ENCODE assay signal across 8 cellular contexts in genomic region chr6:30686908-30687658, GRCh38. TPM values are rescaled to one million over a fixed set of nuclear protein-coding genes. Genes with fewer than 3 reads are reported as not detected.
DNase-seq lines count a peak whose midpoint lies in the region; ATAC-seq and TF ChIP-seq lines count a peak whose summit lies in the region.

No MANE protein-coding gene starts in this region.

- H3K4me3 ChIP-seq in GM06990 (replicated peaks; ENCODE audit: low read depth, low read length) = peak overlapping the region; percentile 95
- H3K4me3 ChIP-seq in psoas muscle = peak overlapping the region; percentile 85
- peak overlapping the region; percentile 79 to 99 for H3K4me3 ChIP-seq in uterus

- H3K27me3 ChIP-seq in GM06990 (replicated peaks; ENCODE audit: control insufficient read depth, insufficient read depth, low read length) (no peaks in the 10 kb centered on the region), psoas muscle (ENCODE audit: insufficient read depth in 3 of 3, low read length in 2 of 3) (no peaks in the 10 kb centered on the region), uterus (no peaks in the 10 kb centered on the region)

- H3K27ac ChIP-seq in psoas muscle (peak overlapping the region; percentile 91), uterus (peak overlapping the region; percentile 98 to 99)

- TF ChIP-seq POLR2A in uterus (IDR thresholded peaks at IDR 0.05) = peak; percentile 23 to 59

- H3K36me3 ChIP-seq in GM06990 (ENCODE audit: control insufficient read depth, insufficient read depth, low read length) = no peaks in the 10 kb centered on the region
- H3K36me3 ChIP-seq in psoas muscle (ENCODE audit: insufficient read depth in 1 of 2, low read depth in 1 of 2) = peaks cover 0 to 7% of the 10 kb centered on the region in 2 donors
- H3K36me3 ChIP-seq in uterus = no peaks in the 10 kb centered on the region

- H3K4me1 ChIP-seq in psoas muscle (peaks cover 35% of the 10 kb centered on the region), uterus (peaks cover 8 to 20% of the 10 kb centered on the region in 2 donors)

- ATAC-seq in HG02623 (IDR thresholded peaks at IDR 0.05; ENCODE audit: unreplicated experiment) (peak; percentile 32), left ventricle myocardium superior (peak; percentile 79), psoas muscle (peak; percentile 77 to 82 (median 80))

- no peaks in the 10 kb centered on the region for H3K9me3 ChIP-seq in psoas muscle
- H3K9me3 ChIP-seq in uterus = no peaks in the 10 kb centered on the region

- intact Hi-C loops in left ventricle myocardium superior (cut with micrococcal nuclease) = no loop called here
- intact Hi-C loops in psoas muscle (cut with DNase I) = loop anchor here in 1 of 2 donors (2.0 to 10.0 kb wide), 2 partner anchors 34 to 398 kb away; partner anchors contain the start of gene TUBB
- intact Hi-C loops in uterus (cut with DNase I; ENCODE audit: low total_unique reads) = loop anchor here (2.0 kb wide), 1 partner anchor 34 kb away; the partner anchor contains the start of gene TUBB

- peak; percentile 98 for DNase-seq in GM06990 (ENCODE audit: extremely low read depth, insufficient read length)
- DNase-seq in NCI-H1417 treated with DMSO at 0.1 percent for 48 hours (lab: John Stamatoyannopoulos, UW) = peak; percentile 32
- peak; percentile 57 for DNase-seq in T follicular helper cell (ENCODE audit: low read depth)
- peak; percentile 97 for DNase-seq in amniotic stem cell (lab: John Stamatoyannopoulos, UW)
- peak; percentile 97 for DNase-seq in left ventricle myocardium superior
- DNase-seq in psoas muscle = peak; percentile 97 to 99
- DNase-seq in uterus = peak; percentile 97

- TF ChIP-seq CTCF in GM06990 (IDR thresholded peaks at IDR 0.05; ENCODE audit: insufficient read depth, low read length, poor library complexity, severe bottlenecking) = no peak
- no peak for TF ChIP-seq CTCF in psoas muscle (IDR thresholded peaks at IDR 0.05)
- no peak for TF ChIP-seq CTCF in uterus (IDR thresholded peaks at IDR 0.05)

- WGBS in psoas muscle, 3 donors = 1 to 2% (median 2%) methylated on average over 36 to 52 of the region's 52 CpGs

RNA-seq across cellular contexts. Expression of gene PPP1R18, which starts 0.6 kb away (rescaled TPM):
- total RNA-seq in left ventricle myocardium superior = 15.0 TPM
- 10 to 100 TPM; 14.2 to 39.7 (median 17.3) TPM for total RNA-seq in psoas muscle
- 10 to 100 TPM in 2 of 3 donors, 1 to 10 TPM in 1; 6.7 to 19.7 (median 11.3) TPM for polyA plus RNA-seq in psoas muscle
- 100 to 1,000 TPM in 1 of 4 donors, 10 to 100 TPM in 3; 15.4 to 114 (median 18.2) TPM for total RNA-seq in uterus

RNA-seq across cellular contexts. Expression of gene NRM, which starts 3.7 kb away (rescaled TPM):
- total RNA-seq in left ventricle myocardium superior (4.6 TPM), psoas muscle (1 to 10 TPM; 2.2 to 3.9 (median 2.6) TPM), uterus (10 to 100 TPM in 1 of 4 donors, 1 to 10 TPM in 2, under 1 TPM in 1; 0.59 to 29.3 (median 5.4) TPM)
- polyA plus RNA-seq in psoas muscle = 1 to 10 TPM; 1.8 to 4.1 (median 1.8) TPM

RNA-seq across cellular contexts. Expression of gene DHX16, which starts 14.3 kb away (rescaled TPM):
- total RNA-seq in left ventricle myocardium superior (20.2 TPM), psoas muscle (10 to 100 TPM; 26.6 to 45.4 (median 35.7) TPM), uterus (10 to 100 TPM in 2 of 4 donors, 1 to 10 TPM in 2; 3.2 to 31.8 (median 16.3) TPM)
- 10 to 100 TPM; 32.1 to 70.3 (median 42.7) TPM for polyA plus RNA-seq in psoas muscle

RNA-seq across cellular contexts. Expression of gene MDC1, which starts 30.0 kb away (rescaled TPM):
- total RNA-seq in left ventricle myocardium superior = 13.2 TPM
- total RNA-seq in psoas muscle = 10 to 100 TPM; 12.7 to 18.0 (median 15.4) TPM
- 10 to 100 TPM in 1 of 3 donors, 1 to 10 TPM in 2; 4.1 to 10.9 (median 6.5) TPM for polyA plus RNA-seq in psoas muscle
- 10 to 100 TPM in 2 of 4 donors, 1 to 10 TPM in 2; 3.1 to 61.9 (median 10.2) TPM for total RNA-seq in uterus

RNA-seq across cellular contexts. Expression of gene TUBB, which starts 33.1 kb away (rescaled TPM):
- total RNA-seq in left ventricle myocardium superior (196 TPM), psoas muscle (100 to 1,000 TPM; 136 to 220 (median 201) TPM), uterus (100 to 1,000 TPM; 130 to 426 (median 290) TPM)
- polyA plus RNA-seq in psoas muscle = 100 to 1,000 TPM; 175 to 487 (median 187) TPM

Comparison
In these comparisons a context has a peak if more than half of its experiments do, and no peak if none do; other contexts are left out.
1. Peak in every context shown above with its lines: DNase-seq, ATAC-seq, H3K4me3 ChIP-seq and H3K27ac ChIP-seq.
2. DNase-seq: peak in every context shown above with its lines; median percentile 98 in GM06990; 98 in psoas muscle; 97 in amniotic stem cell; 97 in left ventricle myocardium superior; 97 in uterus; 57 in T follicular helper cell; 32 in NCI-H1417 treated with DMSO at 0.1 percent for 48 hours.